In genomic region chr7:149600669-149601330, GRCh38 we compare ENCODE assay signal across 7 cellular contexts.
A peak's percentile ranks its signal among the peaks of the same experiment; 100 is the strongest.
DNase-seq lines count a peak whose midpoint lies in the region; ATAC-seq lines count a peak whose summit lies in the region.
"Not testable (repeated sequence)": the region's sequence is repeated elsewhere in the genome, so short reads cannot be mapped to it uniquely, and the experiment has no call there.

No MANE protein-coding gene starts in this region.

- H3K4me1 Mint-ChIP-seq in T-helper 17 cell (peaks cover 27% of the 10 kb centered on the region), memory B cell (peaks cover 28% of the 10 kb centered on the region)

- H3K36me3 Mint-ChIP-seq in T-helper 17 cell (ENCODE audit: low read depth) (peaks cover 13% of the 10 kb centered on the region), memory B cell (peaks cover 16% of the 10 kb centered on the region)

- not testable (repeated sequence) for DNase-seq in T-helper 17 cell; memory B cell (ENCODE audit: low spot score in 2 of 2)
- DNase-seq in activated effector memory CD4-positive, alpha-beta T cell treated with anti-CD3 and anti-CD28 coated beads, Interleukin-2, amount 50 U/mL, for 16 hours: peak; percentile 78

- H3K9me3 Mint-ChIP-seq in memory B cell: not testable (repeated sequence)

- not testable (repeated sequence) for H3K9me3 ChIP-seq in T-helper 17 cell (ENCODE audit: control insufficient read depth, low read length, poor library complexity, severe bottlenecking)

- peak overlapping the region; percentile 71 for H3K4me3 Mint-ChIP-seq in T-helper 17 cell
- peak overlapping the region; percentile 80 for H3K4me3 Mint-ChIP-seq in memory B cell

- not testable (repeated sequence) for H3K27me3 Mint-ChIP-seq in T-helper 17 cell, memory B cell

- ATAC-seq in GM18520 (IDR thresholded peaks at IDR 0.05; ENCODE audit: unreplicated experiment): peak; percentile 98
- ATAC-seq in GM21360 (IDR thresholded peaks at IDR 0.05; ENCODE audit: unreplicated experiment): peak; percentile 95
- peak; percentile 91 for ATAC-seq in HG02884 (IDR thresholded peaks at IDR 0.05; ENCODE audit: unreplicated experiment)
- peak; percentile 88 for ATAC-seq in HG03457 (IDR thresholded peaks at IDR 0.05; ENCODE audit: unreplicated experiment)
- ATAC-seq in T-helper 17 cell: peak; percentile 83
- peak; percentile 60 for ATAC-seq in memory B cell (ENCODE audit: low read depth)

- H3K27ac Mint-ChIP-seq in T-helper 17 cell: peak overlapping the region; percentile 87
- H3K27ac Mint-ChIP-seq in memory B cell: peak overlapping the region; percentile 91
